ENCODE assay signal across 9 cellular contexts in the genomic region with DNA sequence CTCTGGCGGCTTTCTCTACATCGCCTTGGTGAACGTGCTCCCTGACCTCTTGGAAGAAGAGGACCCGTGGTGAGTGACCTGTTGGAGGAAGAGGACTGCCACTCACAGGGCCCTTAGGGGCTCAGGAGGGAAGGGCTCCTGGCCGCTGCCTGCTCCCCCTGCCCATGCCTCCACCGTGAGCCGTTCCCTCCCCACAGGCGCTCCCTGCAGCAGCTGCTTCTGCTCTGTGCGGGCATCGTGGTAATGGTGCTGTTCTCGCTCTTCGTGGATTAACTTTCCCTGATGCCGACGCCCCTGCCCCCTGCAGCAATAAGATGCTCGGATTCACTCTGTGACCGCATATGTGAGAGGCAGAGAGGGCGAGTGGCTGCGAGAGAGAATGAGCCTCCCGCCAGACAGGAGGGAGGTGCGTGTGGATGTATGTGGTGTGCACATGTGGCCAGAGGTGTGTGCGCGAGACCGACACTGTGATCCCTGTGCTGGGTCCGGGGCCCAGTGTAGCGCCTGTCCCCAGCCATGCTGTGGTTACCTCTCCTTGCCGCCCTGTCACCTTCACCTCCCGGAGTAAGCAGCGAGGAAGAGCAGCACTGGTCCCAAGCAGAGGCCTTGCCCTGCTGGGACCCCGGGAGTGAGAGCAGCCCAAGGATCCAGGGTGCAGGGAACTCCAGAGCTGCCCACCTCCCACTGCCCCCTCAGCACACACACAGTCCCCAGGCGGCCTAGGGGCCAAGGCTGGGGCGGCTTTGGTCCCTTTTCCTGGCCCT. TPM values are rescaled to one million over a fixed set of nuclear protein-coding genes. Genes with fewer than 3 reads are reported as not detected.
DNase-seq lines count a peak whose midpoint lies in the region; ATAC-seq and TF ChIP-seq lines count a peak whose summit lies in the region.
"Had no signal": no experiment of that assay in that cellular context is flagged by ENCODE, and none has a peak within 500 bp of the region (broad histone marks: within the 10 kb centered on the region; RNA-seq: fewer than 3 reads in every experiment).

No MANE protein-coding gene starts in this region.

- H3K9me3 ChIP-seq in cardiac muscle cell (ENCODE audit: low read depth), result no peaks in the 10 kb centered on the region
- no peaks in the 10 kb centered on the region for H3K9me3 ChIP-seq in mesenchymal stem cell (ENCODE audit: control insufficient read depth, low read length)
- H3K9me3 ChIP-seq in effector memory CD4-positive, alpha-beta T cell (ENCODE audit: control insufficient read depth, low read length), result no peaks in the 10 kb centered on the region
- H3K9me3 ChIP-seq: BE2C had no signal

- H3K4me1 ChIP-seq in cardiac muscle cell (ENCODE audit: low read depth) (no peaks in the 10 kb centered on the region), mesenchymal stem cell (ENCODE audit: control insufficient read depth, insufficient read depth, low read depth, low read length) (peaks cover 48% of the 10 kb centered on the region)
- H3K4me1 ChIP-seq in effector memory CD4-positive, alpha-beta T cell (ENCODE audit: control insufficient read depth, insufficient read depth, low read length, poor library complexity, severe bottlenecking), result no peaks in the 10 kb centered on the region
- H3K4me1 ChIP-seq: BE2C had no signal

- H3K14ac ChIP-seq in mesenchymal stem cell (ENCODE audit: low read length in 2 of 2), result no peak overlapping the region

- H2BK120ac ChIP-seq in mesenchymal stem cell (ENCODE audit: low read depth, low read length), result peak overlapping the region; percentile 39

- no peak for TF ChIP-seq CTCF in cardiac muscle cell (IDR thresholded peaks at IDR 0.05; ENCODE audit: low read depth, low read length)

- peak overlapping the region; percentile 70 for H3K9ac ChIP-seq in mesenchymal stem cell (ENCODE audit: low read length)

- H4K91ac ChIP-seq in mesenchymal stem cell (ENCODE audit: low read length), result peak overlapping the region; percentile 73

- ATAC-seq in Right ventricle myocardium inferior, result no peak

- H3K18ac ChIP-seq in mesenchymal stem cell (ENCODE audit: low read depth in 1 of 2, low read length in 2 of 2), result peak overlapping the region; percentile 59 to 87

- peak overlapping the region; percentile 66 for H3K27ac ChIP-seq in cardiac muscle cell
- H3K27ac ChIP-seq in mesenchymal stem cell (ENCODE audit: low read length, poor library complexity, severe bottlenecking), result peak overlapping the region; percentile 94
- no peak overlapping the region for H3K27ac ChIP-seq in effector memory CD4-positive, alpha-beta T cell (ENCODE audit: insufficient read depth, low read length, poor library complexity, severe bottlenecking)

- no peak overlapping the region for H2AFZ ChIP-seq in mesenchymal stem cell (ENCODE audit: low read depth, low read length)

- DNase-seq in cardiac muscle cell (ENCODE audit: low read depth in 1 of 2, low spot score in 1 of 2) (no peak), Right ventricle myocardium inferior (ENCODE audit: missing footprints) (no peak), mesenchymal stem cell (no peak), head of caudate nucleus (no peak), hippocampal formation (lab: John Stamatoyannopoulos, UW) (no peak)
- DNase-seq in effector memory CD4-positive, alpha-beta T cell, result no peak
- DNase-seq: activated naive CD4-positive, alpha-beta T cell; BE2C; NCI-H1092 had no signal

- peak overlapping the region; percentile 35 to 88 for H3K4ac ChIP-seq in mesenchymal stem cell (ENCODE audit: low read depth in 1 of 2, low read length in 2 of 2)

- H2BK5ac ChIP-seq in mesenchymal stem cell (ENCODE audit: low read depth, low read length, poor library complexity, severe bottlenecking), result peak overlapping the region; percentile 85

- H3K36me3 ChIP-seq in cardiac muscle cell (peaks cover 14% of the 10 kb centered on the region), mesenchymal stem cell (ENCODE audit: control insufficient read depth in 1 of 2, insufficient read depth in 2 of 2, low read depth in 1 of 2, low read length in 2 of 2) (peaks cover 77 to 88% of the 10 kb centered on the region in 2 experiments)
- H3K36me3 ChIP-seq in effector memory CD4-positive, alpha-beta T cell (ENCODE audit: control insufficient read depth, insufficient read depth, low read length), result peaks cover 53% of the 10 kb centered on the region

- H2BK12ac ChIP-seq in mesenchymal stem cell (ENCODE audit: low read length in 2 of 2), result peak overlapping the region in 1 of 2 experiments; percentile 85

- peak overlapping the region; percentile 45 for H2BK15ac ChIP-seq in mesenchymal stem cell (ENCODE audit: low read depth, poor library complexity, severe bottlenecking)

- WGBS in mesenchymal stem cell, result 92% methylated on average over 31 of the region's 31 CpGs

- no peaks in the 10 kb centered on the region for H3K27me3 ChIP-seq in cardiac muscle cell
- no peaks in the 10 kb centered on the region for H3K27me3 ChIP-seq in mesenchymal stem cell (ENCODE audit: control insufficient read depth in 1 of 2, insufficient read depth in 1 of 2, low read length in 2 of 2)
- no peaks in the 10 kb centered on the region for H3K27me3 ChIP-seq in effector memory CD4-positive, alpha-beta T cell (replicated peaks; ENCODE audit: control insufficient read depth, insufficient read depth, low read length, poor library complexity, severe bottlenecking)
- H3K27me3 ChIP-seq: BE2C had no signal

- H3K4me2 ChIP-seq in mesenchymal stem cell (ENCODE audit: low read length, poor library complexity, severe bottlenecking), result no peak overlapping the region

- intact Hi-C loops in Right ventricle myocardium inferior (cut with DNase I) (no loop called here), head of caudate nucleus (cut with DNase I) (no loop called here)

- peaks cover 19% of the 10 kb centered on the region for H3K79me1 ChIP-seq in mesenchymal stem cell (replicated peaks; ENCODE audit: low read length, poor library complexity, severe bottlenecking)

- H4K8ac ChIP-seq in mesenchymal stem cell (ENCODE audit: low read length), result peak overlapping the region; percentile 85

- H3K4me3 ChIP-seq in cardiac muscle cell, result no peak overlapping the region
- H3K4me3 ChIP-seq in mesenchymal stem cell (ENCODE audit: insufficient read depth in 1 of 2, low read depth in 1 of 2, low read length in 2 of 2), result no peak overlapping the region
- H3K4me3 ChIP-seq in effector memory CD4-positive, alpha-beta T cell (ENCODE audit: insufficient read depth, low read depth, low read length, poor library complexity, severe bottlenecking), result no peak overlapping the region

- H3K23ac ChIP-seq in mesenchymal stem cell (ENCODE audit: low read length in 2 of 2), result no peak overlapping the region

- H2AK5ac ChIP-seq in mesenchymal stem cell (ENCODE audit: low read length, severe bottlenecking), result peak overlapping the region; percentile 91

RNA-seq across cellular contexts. Expression of gene SLC39A13, which starts 6.9 kb away (rescaled TPM):
- total RNA-seq in cardiac muscle cell (71.7 and 79.4 TPM in 2 replicates), Right ventricle myocardium inferior (35.0 TPM)
- polyA plus RNA-seq in cardiac muscle cell, result 80.8 and 86.6 TPM in 2 replicates
- polyA plus RNA-seq in mesenchymal stem cell (2013, experiment 1 of 2), result 89.2 TPM
- polyA plus RNA-seq in mesenchymal stem cell (2013, experiment 2 of 2), result 88.7 TPM

RNA-seq across cellular contexts. Expression of gene PSMC3, which starts 11.0 kb away (rescaled TPM):
- total RNA-seq in cardiac muscle cell (107 and 161 TPM in 2 replicates), Right ventricle myocardium inferior (160 TPM)
- polyA plus RNA-seq in cardiac muscle cell, result 161 and 236 TPM in 2 replicates
- polyA plus RNA-seq in mesenchymal stem cell (2013, experiment 1 of 2), result 95.6 TPM
- polyA plus RNA-seq in mesenchymal stem cell (2013, experiment 2 of 2), result 95.8 TPM

RNA-seq across cellular contexts. Expression of gene RAPSN, which starts 33.7 kb away (rescaled TPM):
- total RNA-seq in cardiac muscle cell (not detected in 2 replicates), Right ventricle myocardium inferior (7.0 TPM)
- not detected in 2 replicates for polyA plus RNA-seq in cardiac muscle cell
- polyA plus RNA-seq in mesenchymal stem cell (2013, experiment 1 of 2), result 0.32 TPM
- polyA plus RNA-seq in mesenchymal stem cell (2013, experiment 2 of 2), result 0.16 TPM

RNA-seq across cellular contexts. Expression of gene SPI1, which starts 36.9 kb away (rescaled TPM):
- not detected in 2 replicates for total RNA-seq in cardiac muscle cell
- 0.56 and 1.3 TPM in 2 replicates for polyA plus RNA-seq in cardiac muscle cell
- 14.6 TPM for total RNA-seq in Right ventricle myocardium inferior
- polyA plus RNA-seq in mesenchymal stem cell (2013, experiment 1 of 2), result not detected
- polyA plus RNA-seq in mesenchymal stem cell (2013, experiment 2 of 2), result not detected
